Comparison of ENCODE assay signal across 14 cellular contexts in genomic region chr11:64747961-64748715, GRCh38. TPM values are rescaled to one million over a fixed set of nuclear protein-coding genes. Genes with fewer than 3 reads are reported as not detected.
DNase-seq lines count a peak whose midpoint lies in the region; ATAC-seq and TF ChIP-seq lines count a peak whose summit lies in the region.
"Had no signal": no experiment of that assay in that cellular context is flagged by ENCODE, and none has a peak within 500 bp of the region (broad histone marks: within the 10 kb centered on the region; RNA-seq: fewer than 3 reads in every experiment).

No MANE protein-coding gene starts in this region.

- peak overlapping the region; percentile 55 for H3K27ac ChIP-seq in fibroblast of lung (ENCODE audit: insufficient read depth, low read length)
- H3K27ac ChIP-seq in smooth muscle cell (ENCODE audit: low read depth) = peak overlapping the region; percentile 26
- H3K27ac ChIP-seq: A549 had no signal

- H2AFZ ChIP-seq in fibroblast of lung (ENCODE audit: low read length) (no peak overlapping the region), smooth muscle cell (ENCODE audit: low read depth) (no peak overlapping the region)

- no peaks in the 10 kb centered on the region for H3F3A ChIP-seq in smooth muscle cell (ENCODE audit: low read depth)

- H3K27me3 ChIP-seq in fibroblast of lung (ENCODE audit: control insufficient read depth, insufficient read depth, low read length) = peaks cover 15% of the 10 kb centered on the region
- peaks cover 14% of the 10 kb centered on the region for H3K27me3 ChIP-seq in smooth muscle cell (ENCODE audit: low read depth)

- no peak overlapping the region for H3K4me3 Mint-ChIP-seq in activated CD4-positive, alpha-beta memory T cell treated with anti-CD3 and anti-CD28 coated beads, Interleukin-2, amount 10 ng/mL, durations not matched to agents 7 days and 5 days
- no peak overlapping the region for H3K4me3 Mint-ChIP-seq in activated CD4-positive, alpha-beta memory T cell treated with anti-CD3 and anti-CD28 coated beads for 36 hours
- peak overlapping the region in 2 of 4 donors; percentile 65 to 80 for H3K4me3 Mint-ChIP-seq in IgD-negative memory B cell
- H3K4me3 Mint-ChIP-seq: dendritic cell treated with granulocyte-macrophage colony-stimulating factor and Interleukin-4, amounts not matched to agents 40 ng/mL and 50 ng/mL, for 4 days; stimulated activated naive CD8-positive, alpha-beta T cell treated with anti-CD3 and anti-CD28 coated beads, Interleukin-15, amount 100 ng/mL, for 72 hours had no signal

- CTCF ChIA-PET in activated CD4-positive, alpha-beta memory T cell treated with anti-CD3 and anti-CD28 coated beads, Interleukin-2, amount 10 ng/mL, durations not matched to agents 7 days and 5 days (lab: Charles Lee) = interaction anchor here (1.5 to 9.8 kb wide), 3 partner anchors 13 to 24 kb away, joined by 3 to 132 read pairs (median 10); partner anchors contain the start of gene PYGM
- CTCF ChIA-PET in activated CD4-positive, alpha-beta memory T cell treated with anti-CD3 and anti-CD28 coated beads for 36 hours (lab: Charles Lee) = interaction anchor here (1.2 to 1.5 kb wide), 3 partner anchors 12 to 60 kb away, joined by 3 to 5 read pairs (median 4); partner anchors contain the start of gene PYGM

- H3K9me3 Mint-ChIP-seq in activated CD4-positive, alpha-beta memory T cell treated with anti-CD3 and anti-CD28 coated beads, Interleukin-2, amount 10 ng/mL, durations not matched to agents 7 days and 5 days = no peaks in the 10 kb centered on the region
- no peaks in the 10 kb centered on the region for H3K9me3 Mint-ChIP-seq in activated CD4-positive, alpha-beta memory T cell treated with anti-CD3 and anti-CD28 coated beads for 36 hours
- H3K9me3 Mint-ChIP-seq in IgD-negative memory B cell = no peaks in the 10 kb centered on the region
- H3K9me3 Mint-ChIP-seq: dendritic cell treated with granulocyte-macrophage colony-stimulating factor and Interleukin-4, amounts not matched to agents 40 ng/mL and 50 ng/mL, for 4 days; stimulated activated naive CD8-positive, alpha-beta T cell treated with anti-CD3 and anti-CD28 coated beads, Interleukin-15, amount 100 ng/mL, for 72 hours had no signal

- TF ChIP-seq CTCF in fibroblast of lung (conservative IDR thresholded peaks at IDR 0.05 in 1 of 2, IDR thresholded peaks at IDR 0.05 in 1 of 2; ENCODE audit: low read depth in 1 of 2, low read length in 2 of 2) (no peak), smooth muscle cell (IDR thresholded peaks at IDR 0.05; ENCODE audit: borderline replicate concordance, insufficient read depth, poor library complexity, severe bottlenecking) (no peak)

- ATAC-seq in HG03378 (IDR thresholded peaks at IDR 0.05; ENCODE audit: unreplicated experiment) (no peak), esophagus mucosa (no peak)
- ATAC-seq: A549; stimulated activated naive CD8-positive, alpha-beta T cell treated with anti-CD3 and anti-CD28 coated beads, Interleukin-15, amount 100 ng/mL, for 72 hours had no signal

- 91% methylated on average over 14 of the region's 15 CpGs for WGBS in smooth muscle cell (ENCODE audit: low lambda C conversion rate)

- H3K4me1 Mint-ChIP-seq in activated CD4-positive, alpha-beta memory T cell treated with anti-CD3 and anti-CD28 coated beads, Interleukin-2, amount 10 ng/mL, durations not matched to agents 7 days and 5 days = peaks cover 49% of the 10 kb centered on the region
- H3K4me1 Mint-ChIP-seq in activated CD4-positive, alpha-beta memory T cell treated with anti-CD3 and anti-CD28 coated beads for 36 hours (ENCODE audit: low read depth) = peaks cover 20% of the 10 kb centered on the region
- H3K4me1 Mint-ChIP-seq in IgD-negative memory B cell = peaks cover 10 to 20% (median 16%) of the 10 kb centered on the region in 3 donors

- H3K79me2 ChIP-seq in fibroblast of lung (ENCODE audit: control insufficient read depth, insufficient read depth, low read length) = no peaks in the 10 kb centered on the region
- no peaks in the 10 kb centered on the region for H3K79me2 ChIP-seq in smooth muscle cell (ENCODE audit: low read depth)

- peaks cover 33% of the 10 kb centered on the region for H3K36me3 Mint-ChIP-seq in activated CD4-positive, alpha-beta memory T cell treated with anti-CD3 and anti-CD28 coated beads, Interleukin-2, amount 10 ng/mL, durations not matched to agents 7 days and 5 days (ENCODE audit: low read depth)
- peaks cover 3% of the 10 kb centered on the region for H3K36me3 Mint-ChIP-seq in activated CD4-positive, alpha-beta memory T cell treated with anti-CD3 and anti-CD28 coated beads for 36 hours
- peaks cover 6% of the 10 kb centered on the region for H3K36me3 Mint-ChIP-seq in IgD-negative memory B cell

- H3K9me3 ChIP-seq in fibroblast of lung (ENCODE audit: control insufficient read depth, insufficient read depth, low read depth, low read length) (no peaks in the 10 kb centered on the region), smooth muscle cell (replicated peaks; ENCODE audit: low read depth) (no peaks in the 10 kb centered on the region)
- H3K9me3 ChIP-seq: A549 had no signal

- peaks cover 16% of the 10 kb centered on the region for H3K4me1 ChIP-seq in fibroblast of lung (ENCODE audit: control insufficient read depth, extremely low read depth, insufficient read depth, low read length)
- peaks cover 14% of the 10 kb centered on the region for H3K4me1 ChIP-seq in smooth muscle cell (ENCODE audit: low read depth)

- H4K20me1 ChIP-seq in fibroblast of lung (ENCODE audit: control insufficient read depth, extremely low read depth, insufficient read depth, low read length) (no peaks in the 10 kb centered on the region), smooth muscle cell (ENCODE audit: low read depth) (no peaks in the 10 kb centered on the region)

- H3K4me3 ChIP-seq in fibroblast of lung (replicated peaks in 1 of 4; ENCODE audit: control extremely low read depth in 1 of 4, insufficient read depth in 1 of 4, low read depth in 3 of 4, low read length in 4 of 4) = no peak overlapping the region
- H3K4me3 ChIP-seq in smooth muscle cell = no peak overlapping the region
- H3K4me3 ChIP-seq: A549 had no signal

- POLR2A ChIA-PET in activated CD4-positive, alpha-beta memory T cell treated with anti-CD3 and anti-CD28 coated beads, Interleukin-2, amount 10 ng/mL, durations not matched to agents 7 days and 5 days (lab: Charles Lee) = interaction anchor here (10.4 to 15.7 kb wide), 2 partner anchors 15 to 27 kb away, joined by 197 to 435 read pairs; partner anchors contain the start of genes PYGM and SF1
- POLR2A ChIA-PET in activated CD4-positive, alpha-beta memory T cell treated with anti-CD3 and anti-CD28 coated beads for 36 hours (lab: Charles Lee) = no interaction called here

- no peaks in the 10 kb centered on the region for H3K27me3 Mint-ChIP-seq in activated CD4-positive, alpha-beta memory T cell treated with anti-CD3 and anti-CD28 coated beads, Interleukin-2, amount 10 ng/mL, durations not matched to agents 7 days and 5 days
- H3K27me3 Mint-ChIP-seq in activated CD4-positive, alpha-beta memory T cell treated with anti-CD3 and anti-CD28 coated beads for 36 hours = peaks cover 8% of the 10 kb centered on the region
- H3K27me3 Mint-ChIP-seq in IgD-negative memory B cell = no peaks in the 10 kb centered on the region
- H3K27me3 Mint-ChIP-seq: stimulated activated naive CD8-positive, alpha-beta T cell treated with anti-CD3 and anti-CD28 coated beads, Interleukin-15, amount 100 ng/mL, for 72 hours had no signal

- no peak overlapping the region for H3K9ac ChIP-seq in fibroblast of lung (ENCODE audit: insufficient read depth, low read length)
- H3K9ac ChIP-seq in smooth muscle cell (ENCODE audit: low read depth) = no peak overlapping the region

- intact Hi-C loops in activated CD4-positive, alpha-beta memory T cell treated with anti-CD3 and anti-CD28 coated beads for 36 hours (cut with micrococcal nuclease) = loop anchor here (10.0 kb wide), 1 partner anchor 367 kb away; the partner anchor contains the start of genes TM7SF2 and ZNHIT2

- H3K4me2 ChIP-seq in fibroblast of lung (ENCODE audit: extremely low read depth, insufficient read depth, low read length) (no peak overlapping the region), smooth muscle cell (no peak overlapping the region)
- H3K4me2 ChIP-seq: A549 had no signal

- DNase-seq in activated CD4-positive, alpha-beta memory T cell treated with anti-CD3 and anti-CD28 coated beads, Interleukin-2, amount 10 ng/mL, durations not matched to agents 7 days and 5 days = no peak
- no peak for DNase-seq in activated CD4-positive, alpha-beta memory T cell treated with anti-CD3 and anti-CD28 coated beads for 36 hours
- DNase-seq in fibroblast of lung (ENCODE audit: low read depth in 2 of 2) (peak in 1 of 2 donors; percentile 65), smooth muscle cell (lab: John Stamatoyannopoulos, UW; ENCODE audit: unreplicated experiment) (no peak), DMS114 treated with DMSO at 0.1 percent for 48 hours (lab: John Stamatoyannopoulos, UW; ENCODE audit: unreplicated experiment) (no peak)
- DNase-seq: activated T-cell treated with anti-CD3 and anti-CD28 coated beads, Interleukin-2, amount 50 U/mL, for 1 hour; NCI-H1105 treated with DMSO at 0.1 percent for 48 hours; NK-92 treated with Interleukin-12 subunit alpha and Interleukin-12 subunit beta, amount 100 ng/mL, for 24 hours; stimulated activated naive CD8-positive, alpha-beta T cell treated with anti-CD3 and anti-CD28 coated beads, Interleukin-15, amount 100 ng/mL, for 72 hours had no signal

- peak overlapping the region; percentile 44 for H3K27ac Mint-ChIP-seq in activated CD4-positive, alpha-beta memory T cell treated with anti-CD3 and anti-CD28 coated beads, Interleukin-2, amount 10 ng/mL, durations not matched to agents 7 days and 5 days
- H3K27ac Mint-ChIP-seq in activated CD4-positive, alpha-beta memory T cell treated with anti-CD3 and anti-CD28 coated beads for 36 hours = no peak overlapping the region
- peak overlapping the region in 2 of 3 donors; percentile 93 to 100 for H3K27ac Mint-ChIP-seq in IgD-negative memory B cell
- H3K27ac Mint-ChIP-seq: dendritic cell treated with granulocyte-macrophage colony-stimulating factor and Interleukin-4, amounts not matched to agents 40 ng/mL and 50 ng/mL, for 4 days; stimulated activated naive CD8-positive, alpha-beta T cell treated with anti-CD3 and anti-CD28 coated beads, Interleukin-15, amount 100 ng/mL, for 72 hours had no signal

- H3K36me3 ChIP-seq in fibroblast of lung (ENCODE audit: control insufficient read depth, insufficient read depth, low read length) = no peaks in the 10 kb centered on the region
- no peaks in the 10 kb centered on the region for H3K36me3 ChIP-seq in smooth muscle cell (ENCODE audit: low read depth)

RNA-seq across cellular contexts. Expression of gene RASGRP2, which starts 4.2 kb away (rescaled TPM):
- 100 to 1,000 TPM; 179 to 183 TPM for total RNA-seq in activated CD4-positive, alpha-beta memory T cell treated with anti-CD3 and anti-CD28 coated beads, Interleukin-2, amount 10 ng/mL, durations not matched to agents 7 days and 5 days
- 1 to 10 TPM; 7.5 to 8.2 TPM for total RNA-seq in activated CD4-positive, alpha-beta memory T cell treated with anti-CD3 and anti-CD28 coated beads for 36 hours
- 350 TPM for polyA plus RNA-seq in IgD-negative memory B cell
- 0.26 and 1.2 TPM in 2 replicates for total RNA-seq in fibroblast of lung
- 0.71 and 5.2 TPM in 2 replicates for polyA plus RNA-seq in fibroblast of lung
- polyA plus RNA-seq in fibroblast of lung (2012) = 1.8 and 9.9 TPM in 2 replicates
- 0.22 and 8.6 TPM in 2 replicates for polyA minus RNA-seq in fibroblast of lung (ENCODE audit: low replicate concordance)
- total RNA-seq in smooth muscle cell = 0.40 and 2.9 TPM in 2 replicates
- 0.78 and 3.6 TPM in 2 replicates for polyA plus RNA-seq in smooth muscle cell
- total RNA-seq in esophagus mucosa = 1.1 TPM

RNA-seq across cellular contexts. Expression of gene PYGM, which starts 11.6 kb away (rescaled TPM):
- 1 to 10 TPM; 3.1 to 4.0 TPM for total RNA-seq in activated CD4-positive, alpha-beta memory T cell treated with anti-CD3 and anti-CD28 coated beads, Interleukin-2, amount 10 ng/mL, durations not matched to agents 7 days and 5 days
- total RNA-seq in activated CD4-positive, alpha-beta memory T cell treated with anti-CD3 and anti-CD28 coated beads for 36 hours = 1 to 10 TPM in 1 of 2 experiments, under 1 TPM in 1; 0.94 to 1.6 TPM
- polyA plus RNA-seq in IgD-negative memory B cell = 2.0 TPM
- 0.26 and 0.50 TPM in 2 replicates for total RNA-seq in fibroblast of lung
- polyA plus RNA-seq in fibroblast of lung = 0.18 and 1.9 TPM in 2 replicates
- 0.22 and 3.1 TPM in 2 replicates for polyA plus RNA-seq in fibroblast of lung (2012)
- 0.11 and 4.9 TPM in 2 replicates for polyA minus RNA-seq in fibroblast of lung (ENCODE audit: low replicate concordance)
- total RNA-seq in smooth muscle cell = 0.58 and 2.2 TPM in 2 replicates
- polyA plus RNA-seq in smooth muscle cell = 1.1 and 2.0 TPM in 2 replicates
- 0.44 TPM for total RNA-seq in esophagus mucosa

RNA-seq across cellular contexts. Expression of gene NRXN2, which starts 25.1 kb away (rescaled TPM):
- total RNA-seq in activated CD4-positive, alpha-beta memory T cell treated with anti-CD3 and anti-CD28 coated beads, Interleukin-2, amount 10 ng/mL, durations not matched to agents 7 days and 5 days = under 1 TPM in 1 of 2 experiments, not detected in 1; 0.08 TPM
- under 1 TPM; 0.31 to 0.41 TPM for total RNA-seq in activated CD4-positive, alpha-beta memory T cell treated with anti-CD3 and anti-CD28 coated beads for 36 hours
- polyA plus RNA-seq in IgD-negative memory B cell (not detected), fibroblast of lung (0.75 TPM in 1 of 2 replicates, not detected in the other), smooth muscle cell (1.7 and 2.6 TPM in 2 replicates)
- total RNA-seq in fibroblast of lung (under 0.01 and 0.26 TPM in 2 replicates), smooth muscle cell (0.13 and 1.4 TPM in 2 replicates), esophagus mucosa (0.12 TPM)
- 0.24 and 1.3 TPM in 2 replicates for polyA plus RNA-seq in fibroblast of lung (2012)
- 0.26 and 1.8 TPM in 2 replicates for polyA minus RNA-seq in fibroblast of lung (ENCODE audit: low replicate concordance)

RNA-seq across cellular contexts. Expression of gene SF1, which starts 30.2 kb away (rescaled TPM):
- total RNA-seq in activated CD4-positive, alpha-beta memory T cell treated with anti-CD3 and anti-CD28 coated beads, Interleukin-2, amount 10 ng/mL, durations not matched to agents 7 days and 5 days = 100 to 1,000 TPM; 385 to 390 TPM
- 100 to 1,000 TPM; 323 to 328 TPM for total RNA-seq in activated CD4-positive, alpha-beta memory T cell treated with anti-CD3 and anti-CD28 coated beads for 36 hours
- 170 TPM for polyA plus RNA-seq in IgD-negative memory B cell
- total RNA-seq in fibroblast of lung = 62.7 and 78.9 TPM in 2 replicates
- polyA plus RNA-seq in fibroblast of lung = 105 and 133 TPM in 2 replicates
- 147 and 153 TPM in 2 replicates for polyA plus RNA-seq in fibroblast of lung (2012)
- polyA minus RNA-seq in fibroblast of lung (ENCODE audit: low replicate concordance) = 73.2 and 89.6 TPM in 2 replicates
- total RNA-seq in smooth muscle cell = 78.8 and 115 TPM in 2 replicates
- polyA plus RNA-seq in smooth muscle cell = 84.2 and 101 TPM in 2 replicates
- total RNA-seq in esophagus mucosa = 129 TPM

RNA-seq across cellular contexts. Expression of gene MAP4K2, which starts 54.9 kb away (rescaled TPM):
- total RNA-seq in activated CD4-positive, alpha-beta memory T cell treated with anti-CD3 and anti-CD28 coated beads, Interleukin-2, amount 10 ng/mL, durations not matched to agents 7 days and 5 days = 10 to 100 TPM; 95.6 to 98.0 TPM
- 10 to 100 TPM; 83.3 to 85.8 TPM for total RNA-seq in activated CD4-positive, alpha-beta memory T cell treated with anti-CD3 and anti-CD28 coated beads for 36 hours
- polyA plus RNA-seq in IgD-negative memory B cell = 68.1 TPM
- 4.9 and 9.2 TPM in 2 replicates for total RNA-seq in fibroblast of lung
- 6.4 and 9.2 TPM in 2 replicates for polyA plus RNA-seq in fibroblast of lung
- polyA plus RNA-seq in fibroblast of lung (2012) = 6.5 and 12.0 TPM in 2 replicates
- polyA minus RNA-seq in fibroblast of lung (ENCODE audit: low replicate concordance) = 34.1 and 53.5 TPM in 2 replicates
- total RNA-seq in smooth muscle cell = 25.9 and 28.9 TPM in 2 replicates
- polyA plus RNA-seq in smooth muscle cell = 20.0 and 23.6 TPM in 2 replicates
- 5.4 TPM for total RNA-seq in esophagus mucosa

Comparison
In these comparisons a context has a peak if more than half of its experiments do, and no peak if none do; other contexts are left out.
1. RNA of gene RASGRP2, which starts 4.2 kb away (total RNA-seq): 179 to 183 TPM in activated CD4-positive, alpha-beta memory T cell treated with anti-CD3 and anti-CD28 coated beads, Interleukin-2, amount 10 ng/mL, durations not matched to agents 7 days and 5 days; 7.5 to 8.2 TPM in activated CD4-positive, alpha-beta memory T cell treated with anti-CD3 and anti-CD28 coated beads for 36 hours, 0.40 to 2.9 TPM in smooth muscle cell, 0.26 to 1.2 TPM in fibroblast of lung and 1.1 TPM in esophagus mucosa (single experiment); every median in the first group is over 10 times any median in the second.